Comparison of ENCODE assay signal across 21 cellular contexts in the genomic region with DNA sequence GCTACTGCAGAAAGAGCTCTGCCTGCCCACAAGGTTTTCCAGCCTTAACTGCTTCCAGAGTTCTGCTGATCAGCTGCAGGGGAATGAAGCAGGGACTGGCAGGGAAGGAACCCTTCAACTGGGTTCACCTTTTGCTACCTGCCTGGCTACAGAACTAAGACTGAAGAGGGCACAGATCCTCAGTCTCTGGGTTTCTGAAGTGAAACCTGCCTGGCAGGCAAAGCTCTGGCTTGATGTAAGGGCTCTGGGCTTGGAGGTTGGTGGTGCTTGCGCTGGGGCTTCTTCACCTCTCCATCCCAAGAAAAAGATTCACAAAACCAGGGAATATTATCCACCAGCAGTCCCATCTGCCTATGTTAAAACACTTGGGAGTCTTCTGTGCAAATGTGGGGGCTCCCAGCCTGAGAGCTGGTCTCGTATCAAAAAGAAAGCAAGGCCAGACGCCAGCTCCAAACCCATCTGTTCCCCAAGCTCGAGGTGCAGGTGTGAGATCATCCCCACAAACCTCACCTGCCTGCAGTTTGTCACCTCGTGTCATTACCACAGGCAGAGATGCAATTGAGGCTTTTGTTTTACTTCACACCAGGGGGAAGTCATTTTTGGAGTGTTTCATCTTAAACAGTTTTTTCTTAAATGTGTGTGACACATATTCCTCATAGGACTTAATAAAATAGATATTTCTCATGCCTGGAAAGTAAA.
"Had no signal": no experiment of that assay in that cellular context is flagged by ENCODE, and none has a peak within 500 bp of the region (broad histone marks: within the 10 kb centered on the region; RNA-seq: fewer than 3 reads in every experiment).

No MANE protein-coding gene starts in this region.

- H3K9me3 ChIP-seq: body of pancreas, esophagus squamous epithelium, lower lobe of right lung, pancreas, right lobe of liver, thoracic aorta, upper lobe of left lung had no signal

- H3K36me3 ChIP-seq: esophagus squamous epithelium, lower lobe of right lung, pancreas, right lobe of liver, thoracic aorta, upper lobe of left lung had no signal

- ATAC-seq: activated CD8-positive, alpha-beta memory T cell treated with anti-CD3 and anti-CD28 coated beads, Interleukin-2, amount 10 ng/mL, durations not matched to agents 7 days and 5 days; body of pancreas; left colon; lower lobe of right lung; natural killer cell; pancreas; right lobe of liver; stimulated activated effector memory CD8-positive, alpha-beta T cell treated with anti-CD3 and anti-CD28 coated beads, Interleukin-12 subunit alpha, Interleukin-12 subunit beta, amount 100 ng/mL, for 72 hours had no signal

- H3K27me3 ChIP-seq: body of pancreas, esophagus squamous epithelium, right lobe of liver, upper lobe of left lung had no signal

- H3K4me1 ChIP-seq: body of pancreas, lower lobe of right lung, pancreas, right lobe of liver, upper lobe of left lung had no signal

- H3K4me3 ChIP-seq: body of pancreas, esophagus squamous epithelium, lower lobe of right lung, pancreas, right lobe of liver, thoracic aorta, upper lobe of left lung had no signal

- DNase-seq: activated CD4-positive, alpha-beta memory T cell treated with anti-CD3 and anti-CD28 coated beads, Interleukin-2, amount 10 ng/mL, durations not matched to agents 7 days and 5 days; activated CD4-positive, alpha-beta T cell treated with anti-CD3 and anti-CD28 coated beads for 48 hours; activated CD4-positive, CD25-positive, alpha-beta regulatory T cell; activated CD8-positive, alpha-beta memory T cell treated with anti-CD3 and anti-CD28 coated beads, Interleukin-2, amount 10 ng/mL, durations not matched to agents 7 days and 5 days; activated naive CD4-positive, alpha-beta T cell treated with anti-CD3 and anti-CD28 coated beads for 36 hours; activated T-cell treated with anti-CD3 and anti-CD28 coated beads, Interleukin-2, amount 50 U/mL, for 1 hour; body of pancreas; dermis blood vessel endothelial cell; effector memory CD4-positive, alpha-beta T cell; esophagus squamous epithelium; islet precursor cell; left colon; lower lobe of right lung; natural killer cell; pancreas; right lobe of liver; small intestine; stimulated activated CD4-positive, alpha-beta T cell treated with anti-CD3 and anti-CD28 coated beads, Interleukin-4, amount 100 ng/mL, for 24 hours had no signal

- H3K27ac ChIP-seq: body of pancreas, esophagus squamous epithelium, lower lobe of right lung, pancreas, right lobe of liver, thoracic aorta, upper lobe of left lung had no signal
